Comparison of ENCODE assay signal across 8 cellular contexts in the genomic region with DNA sequence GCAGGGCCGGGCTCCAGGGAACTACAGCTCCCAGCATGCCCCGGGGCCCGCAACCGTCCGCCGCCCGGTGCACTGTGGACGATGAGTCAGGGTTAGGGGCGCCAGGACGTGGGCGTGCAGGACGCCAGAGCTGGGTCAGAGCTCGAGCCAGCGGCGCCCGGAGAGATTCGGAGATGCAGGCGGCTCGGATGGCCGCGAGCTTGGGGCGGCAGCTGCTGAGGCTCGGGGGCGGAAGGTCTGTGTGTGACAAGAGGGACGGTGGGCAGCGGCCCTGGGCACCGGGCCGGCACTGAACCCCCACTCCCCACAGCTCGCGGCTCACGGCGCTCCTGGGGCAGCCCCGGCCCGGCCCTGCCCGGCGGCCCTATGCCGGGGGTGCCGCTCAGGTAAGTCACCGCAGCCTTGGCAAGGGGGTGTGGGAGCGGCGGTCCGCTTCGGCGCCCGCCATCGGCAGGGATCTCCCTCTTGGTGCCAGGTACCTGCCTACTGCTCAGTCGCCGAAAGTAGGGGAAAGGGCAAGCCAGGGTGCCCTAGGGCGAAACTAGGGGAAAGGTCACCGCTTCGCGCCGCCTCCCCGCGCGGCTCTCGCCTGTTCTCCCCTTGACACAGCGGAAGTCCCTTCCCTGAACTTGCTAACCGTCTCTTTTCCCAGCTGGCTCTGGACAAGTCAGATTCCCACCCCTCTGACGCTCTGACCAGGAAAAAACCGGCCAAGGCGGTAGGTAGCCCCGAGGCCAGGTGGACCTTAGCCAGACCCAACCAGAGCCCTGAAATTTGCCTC. TPM values are rescaled to one million over a fixed set of nuclear protein-coding genes. Genes with fewer than 3 reads are reported as not detected.
DNase-seq lines count a peak whose midpoint lies in the region; TF ChIP-seq lines count a peak whose summit lies in the region.

A gene (plus strand): TSS at position 127 of the 781 bp plus-strand sequence. CDS start 47 bp downstream, at position 174.
A gene (minus strand): TSS at position 25 of the 781 bp plus-strand sequence.

- peak within 1 kb of the TSS; percentile 93 to 100 (median 98) for H3K27ac ChIP-seq in stomach

- H3K36me3 ChIP-seq in stomach: peaks cover 36 to 41% (median 40%) of the 10 kb centered on the region in 4 donors

- H3K9me3 ChIP-seq in stomach: no peaks in the 10 kb centered on the region

- H3K27ac Mint-ChIP-seq in nephron progenitor cell: peak within 1 kb of the TSS; percentile 99

- peaks cover 9% of the 10 kb centered on the region for H3K36me3 Mint-ChIP-seq in nephron progenitor cell (ENCODE audit: low read depth)

- H3K4me3 ChIP-seq in stomach: peak within 1 kb of the TSS; percentile 59 to 95 (median 83)

- H3K9me3 Mint-ChIP-seq in nephron progenitor cell: no peaks in the 10 kb centered on the region

- peaks cover 54 to 89% (median 74%) of the 10 kb centered on the region in 4 donors for H3K4me1 ChIP-seq in stomach

- peak; percentile 19 to 54 for DNase-seq in AML-193 (lab: John Stamatoyannopoulos, UW)
- DNase-seq in HPDE6-E6E7 (ENCODE audit: extremely low spot score): peak; percentile 78
- DNase-seq in SHP77 (lab: John Stamatoyannopoulos, UW): peak; percentile 89 to 91
- peak; percentile 78 for DNase-seq in activated gamma-delta T cell treated with Interleukin-2 at 50 U/mL for 16 hours
- peak; percentile 85 for DNase-seq in fibroblast of the conjunctiva (ENCODE audit: low read depth)
- DNase-seq in nephron progenitor cell: peak; percentile 81
- peak; percentile 91 for DNase-seq in stomach

- no peaks in the 10 kb centered on the region for H3K27me3 Mint-ChIP-seq in nephron progenitor cell (ENCODE audit: low read depth, poor library complexity)

- H3K27me3 ChIP-seq in stomach: peaks cover 0 to 12% (median 0%) of the 10 kb centered on the region in 3 donors

- peak within 1 kb of the TSS; percentile 95 for H3K4me3 Mint-ChIP-seq in nephron progenitor cell

- TF ChIP-seq CTCF in nephron progenitor cell (IDR thresholded peaks at IDR 0.05) (no peak), stomach (IDR thresholded peaks at IDR 0.05) (no peak)

- no peak for TF ChIP-seq EP300 in stomach (IDR thresholded peaks at IDR 0.05)

- 0 to 1% (median 1%) methylated on average over 34 to 63 of the region's 63 CpGs for WGBS in stomach, 5 donors

- intact Hi-C loops in stomach (cut with DNase I; ENCODE audit: low total_unique reads): no loop called here

- peak; percentile 73 for TF ChIP-seq POLR2A in GM19099 (IDR thresholded peaks at IDR 0.05; ENCODE audit: extremely low read depth, insufficient read length, low read depth)
- TF ChIP-seq POLR2A in stomach (IDR thresholded peaks at IDR 0.05): peak in 2 of 4 donors; percentile 73 to 87

- peaks cover 66% of the 10 kb centered on the region for H3K4me1 Mint-ChIP-seq in nephron progenitor cell

RNA-seq across cellular contexts. Expression of the first gene that starts in this region (rescaled TPM):
- 1,000 to 10,000 TPM in 3 of 5 donors, 100 to 1,000 TPM in 2; 348 to 3,058 (median 1,195) TPM for total RNA-seq in stomach
- polyA plus RNA-seq in stomach: 100 to 1,000 TPM; 651 to 783 (median 654) TPM

RNA-seq across cellular contexts. Expression of the second gene that starts in this region (rescaled TPM):
- 10 to 100 TPM in 3 of 5 donors, 1 to 10 TPM in 2; 3.2 to 26.3 (median 10.6) TPM for total RNA-seq in stomach
- 10 to 100 TPM in 1 of 3 donors, 1 to 10 TPM in 2; 5.8 to 11.5 (median 7.0) TPM for polyA plus RNA-seq in stomach

Comparison
In these comparisons a context has a peak if more than half of its experiments do, and no peak if none do; other contexts are left out.
1. Peak in every context shown above with its lines: DNase-seq, H3K4me3 ChIP-seq and H3K27ac ChIP-seq.
2. DNase-seq: peak in every context shown above with its lines; median percentile 91 in stomach; 90 in SHP77; 85 in fibroblast of the conjunctiva; 81 in nephron progenitor cell; 78 in HPDE6-E6E7; 78 in activated gamma-delta T cell treated with Interleukin-2 at 50 U/mL for 16 hours; 36 in AML-193.